Comparison of ENCODE assay signal across 27 cellular contexts in the genomic region with DNA sequence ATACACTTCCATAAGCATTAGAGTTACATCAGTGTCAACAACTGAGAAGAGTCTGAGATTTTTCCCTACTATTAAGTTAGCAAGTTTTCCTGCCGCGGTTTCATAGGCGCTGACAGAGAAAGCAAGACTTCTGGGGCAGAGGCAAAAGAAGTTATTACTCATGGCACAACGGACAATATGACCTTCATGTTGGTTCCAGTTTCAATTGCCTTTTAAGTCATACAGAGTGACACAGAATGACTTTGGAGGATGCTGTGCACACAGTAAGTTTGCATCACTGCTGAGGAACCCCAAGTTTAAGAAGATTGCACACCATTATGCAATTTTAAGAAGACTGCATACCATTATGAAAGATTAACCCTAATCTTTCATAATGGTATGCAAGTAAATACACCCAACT.
DNase-seq lines count a peak whose midpoint lies in the region; ATAC-seq, FAIRE-seq and TF ChIP-seq lines count a peak whose summit lies in the region.
"Had no signal": no experiment of that assay in that cellular context is flagged by ENCODE, and none has a peak within 500 bp of the region (broad histone marks: within the 10 kb centered on the region; RNA-seq: fewer than 3 reads in every experiment).

No MANE protein-coding gene starts in this region.

- ATAC-seq in A549 = peak in 1 of 2 experiments; percentile 30; a peak in 1 of 6 replicates
- ATAC-seq in HG02610 (IDR thresholded peaks at IDR 0.05; ENCODE audit: unreplicated experiment) = peak; percentile 68
- ATAC-seq in GM21737 (IDR thresholded peaks at IDR 0.05; ENCODE audit: unreplicated experiment) = no peak
- no peak for ATAC-seq in HG02981 (IDR thresholded peaks at IDR 0.05; ENCODE audit: unreplicated experiment)

- no peak overlapping the region for H3K27ac ChIP-seq in A549
- no peak overlapping the region for H3K27ac ChIP-seq in transverse colon
- H3K27ac ChIP-seq: BLaER1 treated with 17β-estradiol and CSF1 and Interleukin-3, amounts not matched to agents 10 nM and 100 nM had no signal

- no peak for FAIRE-seq in A549 (lab: Jason Lieb, UNC)

- 50% methylated on average over 4 of the region's 4 CpGs for WGBS in A549 (ENCODE audit: missing lambda C conversion rate)
- WGBS in transverse colon (ENCODE audit: low coverage in 1 of 2), 2 donors = 87 to 100% methylated on average over 1 to 4 of the region's 4 CpGs

- no peak for TF ChIP-seq EP300 in A549 (IDR thresholded peaks at IDR 0.05)
- TF ChIP-seq EP300 in transverse colon (IDR thresholded peaks at IDR 0.05; ENCODE audit: low read depth) = no peak

- H3K4me3 ChIP-seq in A549 = no peak overlapping the region
- H3K4me3 ChIP-seq in transverse colon = no peak overlapping the region
- H3K4me3 ChIP-seq: BLaER1 treated with 17β-estradiol and CSF1 and Interleukin-3, amounts not matched to agents 10 nM and 100 nM; HAP-1; MG63 had no signal

- DNase-seq in A549 (ENCODE audit: low read depth in 1 of 2, low spot score in 1 of 2) = peak in 1 of 2 experiments; percentile 8
- DNase-seq in MV-4-11 (lab: John Stamatoyannopoulos, UW) = peak; percentile 15
- peak; percentile 10 for DNase-seq in amniotic epithelial cell (ENCODE audit: low read depth)
- no peak for DNase-seq in epidermal melanocyte (ENCODE audit: insufficient read length, low spot score)
- DNase-seq in transverse colon = no peak
- DNase-seq: CD4-positive, alpha-beta memory T cell; COR-L47; DMS53; GOT3; HFFc6; KBM-7; MG63; NCI-H1092 treated with DMSO at 0.1 percent for 48 hours; NCI-H1436; NCI-H187; NCI-H2081 treated with DMSO at 0.1 percent for 48 hours; NCI-H2171; NCI-H226; NCI-H510A; NCI-H69; SK-N-SH; SW 1271 had no signal

- no peaks in the 10 kb centered on the region for H3K36me3 ChIP-seq in transverse colon
- H3K36me3 ChIP-seq: BLaER1 treated with 17β-estradiol and CSF1 and Interleukin-3, amounts not matched to agents 10 nM and 100 nM; HAP-1; MG63 had no signal

- peaks cover 10% of the 10 kb centered on the region; the same call in 2 of the 3 replicates for H3K4me1 ChIP-seq in A549
- H3K4me1 ChIP-seq in transverse colon = no peaks in the 10 kb centered on the region
- H3K4me1 ChIP-seq: BLaER1 treated with 17β-estradiol and CSF1 and Interleukin-3, amounts not matched to agents 10 nM and 100 nM; HAP-1 had no signal

- CTCF ChIA-PET in A549 (lab: Yijun Ruan, JAX) = no interaction called here

- TF ChIP-seq CTCF in A549 (IDR thresholded peaks at IDR 0.05) (no peak), transverse colon (IDR thresholded peaks at IDR 0.05) (no peak)

- no peaks in the 10 kb centered on the region for H3K27me3 ChIP-seq in transverse colon
- H3K27me3 ChIP-seq: BLaER1 treated with 17β-estradiol and CSF1 and Interleukin-3, amounts not matched to agents 10 nM and 100 nM; MG63 had no signal

- peak overlapping the region; percentile 31; the same call in 2 of the 3 replicates for H3K4me2 ChIP-seq in A549
- H3K4me2 ChIP-seq: BLaER1 treated with 17β-estradiol and CSF1 and Interleukin-3, amounts not matched to agents 10 nM and 100 nM; SK-N-SH had no signal

- H3K9me3 ChIP-seq in A549 (no peaks in the 10 kb centered on the region), transverse colon (no peaks in the 10 kb centered on the region)
- H3K9me3 ChIP-seq: BLaER1 treated with 17β-estradiol and CSF1 and Interleukin-3, amounts not matched to agents 10 nM and 100 nM; HAP-1; MG63; SK-N-SH had no signal

- TF ChIP-seq RAD21 in A549 (conservative IDR thresholded peaks at IDR 0.05 in 1 of 2, IDR thresholded peaks at IDR 0.05 in 1 of 2) = no peak

- intact Hi-C loops in transverse colon (cut with DNase I; ENCODE audit: low total_unique reads) = no loop called here

- POLR2A ChIA-PET in A549 (lab: Yijun Ruan, JAX) = no interaction called here

- in situ Hi-C loops in transverse colon (cut with MboI; ENCODE audit: low pct_ligation_motif_present in 1 of 4, low pct_unique_long_range_greater_than_20kb in 1 of 4, low sequenced_read_pairs in 3 of 4) = no loop called here

- TF ChIP-seq POLR2A in A549 (IDR thresholded peaks at IDR 0.05; ENCODE audit: low read length) (no peak), transverse colon (IDR thresholded peaks at IDR 0.05) (no peak)

TF ChIP-seq in A549, 52 proteins besides CTCF, POLR2A, EP300 and RAD21:
- TF ChIP-seq HDAC2 (IDR thresholded peaks at IDR 0.05) = no peak
- TF ChIP-seq, protein P1, sequence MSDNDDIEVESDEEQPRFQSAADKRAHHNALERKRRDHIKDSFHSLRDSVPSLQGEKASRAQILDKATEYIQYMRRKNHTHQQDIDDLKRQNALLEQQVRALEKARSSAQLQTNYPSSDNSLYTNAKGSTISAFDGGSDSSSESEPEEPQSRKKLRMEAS (IDR thresholded peaks at IDR 0.05) = no peak
- peak in 1 of 2 experiments; percentile 42; a peak in 2 of 4 replicates for TF ChIP-seq CEBPB (IDR thresholded peaks at IDR 0.05)

Comparison
In these comparisons a context has a peak if more than half of its experiments do, and no peak if none do; other contexts are left out.
1. DNase-seq: peak in MV-4-11 (single experiment) and amniotic epithelial cell (single experiment); none in epidermal melanocyte (single experiment) and transverse colon (single experiment).